ENCODE assay signal across 14 cellular contexts in the genomic region with DNA sequence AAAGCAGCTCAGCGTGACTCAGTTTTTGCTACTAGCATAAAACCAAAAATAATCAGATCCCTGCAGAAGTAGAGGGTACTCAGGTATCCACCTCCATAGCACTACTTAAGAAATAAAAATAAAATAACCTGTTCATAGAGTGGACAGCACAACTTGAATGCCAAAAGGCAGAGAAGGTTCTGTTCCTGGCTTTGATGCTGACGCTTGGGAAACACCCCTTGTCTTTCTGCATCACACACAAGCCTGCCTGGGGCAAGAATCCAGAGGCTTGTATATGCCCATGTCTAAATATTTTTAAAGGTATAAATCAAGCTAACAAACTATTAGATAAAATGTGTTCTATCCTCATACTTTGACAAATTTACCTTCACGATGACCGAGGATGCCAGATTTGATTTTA.
DNase-seq lines count a peak whose midpoint lies in the region; ATAC-seq and TF ChIP-seq lines count a peak whose summit lies in the region.
"Had no signal": no experiment of that assay in that cellular context is flagged by ENCODE, and none has a peak within 500 bp of the region (broad histone marks: within the 10 kb centered on the region; RNA-seq: fewer than 3 reads in every experiment).

No MANE protein-coding gene starts in this region.

- TF ChIP-seq CTCF in mammary epithelial cell (conservative IDR thresholded peaks at IDR 0.05 in 1 of 2, IDR thresholded peaks at IDR 0.05 in 1 of 2; ENCODE audit: extremely low read depth in 1 of 2, insufficient read depth in 1 of 2, low read depth in 1 of 2, low read length in 2 of 2) (no peak), right atrium auricular region (IDR thresholded peaks at IDR 0.05) (no peak), psoas muscle (IDR thresholded peaks at IDR 0.05) (no peak), transverse colon (IDR thresholded peaks at IDR 0.05) (no peak), spleen (IDR thresholded peaks at IDR 0.05 in 8 of 11, conservative IDR thresholded peaks at IDR 0.05 in 3 of 11) (no peak)

- TF ChIP-seq POLR2A in transverse colon (IDR thresholded peaks at IDR 0.05) (no peak), spleen (IDR thresholded peaks at IDR 0.05) (no peak)

- CTCF ChIA-PET in mammary epithelial cell (lab: Charles Lee; ENCODE audit: low non-redundant PET): no interaction called here

- no TSS peak for BruUV-seq in mammary epithelial cell (replicated peaks; lab: Mats Ljungman, UMichigan)

- TF ChIP-seq EP300 in transverse colon (IDR thresholded peaks at IDR 0.05; ENCODE audit: low read depth): no peak

- H3K9me3 ChIP-seq in mammary epithelial cell (replicated peaks; ENCODE audit: insufficient read depth, low read length) (peaks cover 4% of the 10 kb centered on the region), right atrium auricular region (no peaks in the 10 kb centered on the region), psoas muscle (no peaks in the 10 kb centered on the region), transverse colon (no peaks in the 10 kb centered on the region), spleen (peaks cover 0 to 14% (median 2%) of the 10 kb centered on the region in 8 donors)
- H3K9me3 ChIP-seq: neutrophil had no signal

- H3K9ac ChIP-seq in mammary epithelial cell (ENCODE audit: insufficient read depth, low read length): no peak overlapping the region

- intact Hi-C loops in mammary epithelial cell (cut with micrococcal nuclease): no loop called here
- intact Hi-C loops in psoas muscle (cut with DNase I): loop anchor here in 1 of 2 donors (5.0 kb wide), 1 partner anchor 36 kb away; no protein-coding TSS in a partner anchor
- intact Hi-C loops in transverse colon (cut with DNase I; ENCODE audit: low total_unique reads): no loop called here
- intact Hi-C loops in spleen (cut with DNase I; ENCODE audit: low total_unique reads): no loop called here

- DNase-seq in mammary epithelial cell (no peak), right atrium auricular region (ENCODE audit: low spot score) (no peak), psoas muscle (peak; percentile 25 to 71), transverse colon (no peak), spleen (no peak), epidermal melanocyte (ENCODE audit: insufficient read length, low spot score) (no peak)
- DNase-seq in activated T-cell treated with anti-CD3 and anti-CD28 coated beads, Interleukin-2, amount 50 U/mL, for 1 hour: no peak
- DNase-seq: activated CD4-positive, CD25-positive, alpha-beta regulatory T cell treated with anti-CD3 and anti-CD28 coated beads, Interleukin-2, amount 50 U/mL, for 72 hours; activated effector memory CD4-positive, alpha-beta T cell treated with anti-CD3 and anti-CD28 coated beads, Interleukin-2, amount 50 U/mL, for 16 hours; H7; NCI-H187 treated with DMSO at 0.1 percent for 48 hours; T-helper 9 cell had no signal

- 57% methylated on average over 4 of the region's 4 CpGs for WGBS in mammary epithelial cell (ENCODE audit: low coverage, missing lambda C conversion rate)
- 51 to 76% (median 64%) methylated on average over 4 of the region's 4 CpGs for WGBS in psoas muscle, 3 donors
- WGBS in transverse colon (ENCODE audit: low coverage in 1 of 2), 2 donors: 21 to 64% methylated on average over 2 to 4 of the region's 4 CpGs
- 80 to 88% (median 86%) methylated on average over 4 of the region's 4 CpGs for whole genome bisulfite sequencing in spleen, 5 donors

- peak; percentile 38 to 85 (median 76) for ATAC-seq in psoas muscle
- ATAC-seq in HG03469 (IDR thresholded peaks at IDR 0.05; ENCODE audit: unreplicated experiment): no peak

- dilution Hi-C loops in mammary epithelial cell (cut with HindIII; ENCODE audit: low sequenced_read_pairs): no loop called here

- H3K79me2 ChIP-seq in mammary epithelial cell (ENCODE audit: insufficient read depth, low read length): peaks cover 7% of the 10 kb centered on the region

- H3K27ac ChIP-seq in mammary epithelial cell (ENCODE audit: insufficient read depth, low read depth, low read length) (no peak overlapping the region), right atrium auricular region (peak overlapping the region; percentile 61 to 66), psoas muscle (peak overlapping the region; percentile 82), transverse colon (peak overlapping the region; percentile 63 to 78 (median 71)), spleen (peak overlapping the region in 3 of 8 donors; percentile 23 to 50 (median 37))
- H3K27ac ChIP-seq: neutrophil had no signal

- H3K4me1 ChIP-seq in mammary epithelial cell (ENCODE audit: insufficient read depth, low read length) (peaks cover 11% of the 10 kb centered on the region), right atrium auricular region (peaks cover 0 to 21% of the 10 kb centered on the region in 2 donors), psoas muscle (peaks cover 32% of the 10 kb centered on the region), transverse colon (peaks cover 11 to 35% (median 16%) of the 10 kb centered on the region in 4 donors), spleen (peaks cover 0 to 7% (median 2%) of the 10 kb centered on the region in 6 donors)

- in situ Hi-C loops in mammary epithelial cell (cut with MboI; ENCODE audit: low sequenced_read_pairs in 2 of 2): no loop called here
- in situ Hi-C loops in transverse colon (cut with MboI; ENCODE audit: low pct_ligation_motif_present in 1 of 4, low pct_unique_long_range_greater_than_20kb in 1 of 4, low sequenced_read_pairs in 3 of 4): loop anchor here in 1 of 4 donors (25.0 kb wide), 1 partner anchor 96 kb away; no protein-coding TSS in a partner anchor

- H3K4me3 ChIP-seq in mammary epithelial cell (replicated peaks in 1 of 3; ENCODE audit: insufficient read depth in 1 of 3, low read depth in 2 of 3, low read length in 3 of 3) (no peak overlapping the region), right atrium auricular region (no peak overlapping the region), psoas muscle (peak overlapping the region; percentile 26), transverse colon (no peak overlapping the region), spleen (no peak overlapping the region)

- H3K36me3 ChIP-seq in mammary epithelial cell (ENCODE audit: insufficient read depth, low read length) (no peaks in the 10 kb centered on the region), right atrium auricular region (no peaks in the 10 kb centered on the region), psoas muscle (ENCODE audit: insufficient read depth in 1 of 2, low read depth in 1 of 2) (no peaks in the 10 kb centered on the region), transverse colon (no peaks in the 10 kb centered on the region), spleen (no peaks in the 10 kb centered on the region)
- H3K36me3 ChIP-seq: neutrophil had no signal

- H2AFZ ChIP-seq in mammary epithelial cell (ENCODE audit: low read depth, low read length): no peak overlapping the region

- no peaks in the 10 kb centered on the region for H4K20me1 ChIP-seq in mammary epithelial cell (ENCODE audit: insufficient read depth, low read length)

- H3K27me3 ChIP-seq in mammary epithelial cell (ENCODE audit: insufficient read depth, low read length): no peaks in the 10 kb centered on the region
- no peaks in the 10 kb centered on the region for H3K27me3 ChIP-seq in right atrium auricular region
- no peaks in the 10 kb centered on the region for H3K27me3 ChIP-seq in psoas muscle (ENCODE audit: insufficient read depth in 3 of 3, low read length in 2 of 3)
- H3K27me3 ChIP-seq in transverse colon: no peaks in the 10 kb centered on the region
- H3K27me3 ChIP-seq in spleen (replicated peaks in 1 of 7): no peaks in the 10 kb centered on the region
- H3K27me3 ChIP-seq: neutrophil had no signal

- H3K4me2 ChIP-seq in mammary epithelial cell (ENCODE audit: insufficient read depth, low read depth, low read length): peak overlapping the region; percentile 37

Comparison
In these comparisons a context has a peak if more than half of its experiments do, and no peak if none do; other contexts are left out.
1. DNase-seq: peak in psoas muscle (2 of 2); none in mammary epithelial cell (single experiment), right atrium auricular region (single experiment), transverse colon (single experiment), activated T-cell treated with anti-CD3 and anti-CD28 coated beads, Interleukin-2, amount 50 U/mL, for 1 hour (single experiment), spleen (single experiment) and epidermal melanocyte (single experiment).